In genomic region chr19:17950310-17951150, GRCh38 we compare ENCODE assay signal across 8 cellular contexts. TPM values are rescaled to one million over a fixed set of nuclear protein-coding genes. Genes with fewer than 3 reads are reported as not detected.
DNase-seq lines count a peak whose midpoint lies in the region; ATAC-seq and TF ChIP-seq lines count a peak whose summit lies in the region.

No MANE protein-coding gene starts in this region.

- no peak overlapping the region for H3K9ac ChIP-seq in HUES48 (ENCODE audit: low read depth, low read length)

- H3K4me3 ChIP-seq in HUES48 (ENCODE audit: low read depth, low read length) = peak overlapping the region; percentile 60

- no peak for TF ChIP-seq POLR2A in GM18505 (IDR thresholded peaks at IDR 0.05; ENCODE audit: borderline replicate concordance, extremely low read depth, insufficient read depth, insufficient read length)

- DNase-seq in CD14-positive monocyte (ENCODE audit: low spot score) = peak; percentile 85
- DNase-seq in activated T-cell treated with anti-CD3 and anti-CD28 coated beads, Interleukin-2, amount 50 U/mL, for 24 hours = peak; percentile 54
- peak; percentile 69 for DNase-seq in islet precursor cell
- no peak for DNase-seq in SW480 (ENCODE audit: low spot score)
- DNase-seq in medulla oblongata (ENCODE audit: extremely low spot score) = no peak

- peaks cover 64 to 72% (median 70%) of the 10 kb centered on the region in 3 donors for H3K27me3 Mint-ChIP-seq in CD14-positive monocyte (ENCODE audit: low read depth in 3 of 3)
- peaks cover 61% of the 10 kb centered on the region for H3K27me3 Mint-ChIP-seq in activated T-cell treated with anti-CD3 and anti-CD28 coated beads, Interleukin-2, amount 50 U/mL, for 24 hours

- H3K9me3 Mint-ChIP-seq in CD14-positive monocyte = peaks cover 0 to 35% (median 10%) of the 10 kb centered on the region in 7 donors
- no peaks in the 10 kb centered on the region for H3K9me3 Mint-ChIP-seq in activated T-cell treated with anti-CD3 and anti-CD28 coated beads, Interleukin-2, amount 50 U/mL, for 24 hours

- peaks cover 9 to 15% of the 10 kb centered on the region in 2 donors for H3K36me3 Mint-ChIP-seq in CD14-positive monocyte
- no peaks in the 10 kb centered on the region for H3K36me3 Mint-ChIP-seq in activated T-cell treated with anti-CD3 and anti-CD28 coated beads, Interleukin-2, amount 50 U/mL, for 24 hours (ENCODE audit: low read depth)

- H3K4me1 Mint-ChIP-seq in CD14-positive monocyte = peaks cover 52% of the 10 kb centered on the region
- peaks cover 54% of the 10 kb centered on the region for H3K4me1 Mint-ChIP-seq in activated T-cell treated with anti-CD3 and anti-CD28 coated beads, Interleukin-2, amount 50 U/mL, for 24 hours (ENCODE audit: low read depth)

- no peak for TF ChIP-seq CTCF in CD14-positive monocyte (IDR thresholded peaks at IDR 0.05)

- H3K4me1 ChIP-seq in HUES48 (ENCODE audit: control insufficient read depth, insufficient read depth, low read length) = peaks cover 26% of the 10 kb centered on the region

- peak overlapping the region; percentile 65 to 91 for H3K4me3 Mint-ChIP-seq in CD14-positive monocyte
- peak overlapping the region; percentile 56 for H3K4me3 Mint-ChIP-seq in activated T-cell treated with anti-CD3 and anti-CD28 coated beads, Interleukin-2, amount 50 U/mL, for 24 hours

- no peaks in the 10 kb centered on the region for H3K9me3 ChIP-seq in HUES48 (ENCODE audit: control insufficient read depth, insufficient read depth, low read length)

- ATAC-seq in GM18505 (IDR thresholded peaks at IDR 0.05; ENCODE audit: unreplicated experiment) = no peak
- no peak for ATAC-seq in GM21423 (IDR thresholded peaks at IDR 0.05; ENCODE audit: unreplicated experiment)

- H3K36me3 ChIP-seq in HUES48 (ENCODE audit: control insufficient read depth, insufficient read depth, low read length) = no peaks in the 10 kb centered on the region

- peak overlapping the region; percentile 45 for H3K27ac ChIP-seq in HUES48 (ENCODE audit: low read depth, low read length)

- peaks cover 58% of the 10 kb centered on the region for H3K27me3 ChIP-seq in HUES48 (ENCODE audit: control insufficient read depth, insufficient read depth, low read length)

- intact Hi-C loops in CD14-positive monocyte (cut with micrococcal nuclease) = no loop called here

- H3K27ac Mint-ChIP-seq in CD14-positive monocyte = peak overlapping the region in 6 of 7 donors; percentile 60 to 93 (median 82)
- peak overlapping the region; percentile 41 for H3K27ac Mint-ChIP-seq in activated T-cell treated with anti-CD3 and anti-CD28 coated beads, Interleukin-2, amount 50 U/mL, for 24 hours

RNA-seq across cellular contexts. Expression of gene KCNN1, which starts 16.4 kb away (rescaled TPM):
- polyA plus RNA-seq in CD14-positive monocyte = not detected

RNA-seq across cellular contexts. Expression of gene CCDC124, which starts 17.7 kb away (rescaled TPM):
- 10 to 100 TPM; 29.7 TPM for polyA plus RNA-seq in CD14-positive monocyte

RNA-seq across cellular contexts. Expression of gene ARRDC2, which starts 57.4 kb away (rescaled TPM):
- polyA plus RNA-seq in CD14-positive monocyte = 10 to 100 TPM; 13.8 to 23.9 TPM

Comparison
In these comparisons a context has a peak if more than half of its experiments do, and no peak if none do; other contexts are left out.
1. DNase-seq: peak in CD14-positive monocyte (single experiment), activated T-cell treated with anti-CD3 and anti-CD28 coated beads, Interleukin-2, amount 50 U/mL, for 24 hours (single experiment) and islet precursor cell (single experiment); none in SW480 (single experiment) and medulla oblongata (single experiment).